In genomic region chr16:58843675-58844074, GRCh38 we compare ENCODE assay signal across 1 cellular context.
TF ChIP-seq lines count a peak whose summit lies in the region.

No MANE protein-coding gene starts in this region.

TF ChIP-seq in HEK293, 187 proteins besides CTCF, POLR2A, EP300 and RAD21 (continued from another document):
- TF ChIP-seq ZNF16 (tag by site-specific recombination; IDR thresholded peaks at IDR 0.05; ENCODE audit: low read depth) (no peak), ZBTB17 (tag by site-specific recombination; IDR thresholded peaks at IDR 0.05) (no peak)
